8 cellular contexts compared by ENCODE assay signal in the genomic region with DNA sequence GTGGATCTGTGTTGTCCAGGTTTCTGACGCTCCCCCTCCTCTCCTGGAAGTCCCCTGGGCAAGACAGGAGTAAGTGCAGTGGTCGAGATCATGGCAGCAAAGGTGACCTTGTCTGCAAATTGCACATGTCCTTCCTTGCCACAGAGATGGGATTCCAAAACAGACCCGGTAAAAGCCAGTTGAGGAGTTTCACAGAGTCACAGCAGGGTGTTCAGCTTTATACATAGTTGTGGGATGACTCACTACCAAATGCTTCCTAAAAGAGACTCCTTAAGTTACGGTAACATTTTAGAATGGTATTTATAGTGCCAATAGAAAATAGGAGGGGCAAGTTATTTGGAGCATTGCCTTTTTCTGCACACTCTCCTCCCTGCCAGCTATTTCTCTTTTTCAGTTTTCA.
A peak's percentile ranks its signal among the peaks of the same experiment; 100 is the strongest.
DNase-seq lines count a peak whose midpoint lies in the region; ATAC-seq and TF ChIP-seq lines count a peak whose summit lies in the region.

No MANE protein-coding gene starts in this region.

- in situ Hi-C loops in T47D (cut with HindIII; ENCODE audit: low pct_unique_long_range_greater_than_20kb, low sequenced_read_pairs), result no loop called here

- H3K9me3 ChIP-seq in HUES64 (ENCODE audit: insufficient read depth, low read depth, low read length) (no peaks in the 10 kb centered on the region), left lung (no peaks in the 10 kb centered on the region), aorta (ENCODE audit: control insufficient read depth, low read length) (no peaks in the 10 kb centered on the region)

- ATAC-seq in left lung, result peak; percentile 94
- ATAC-seq in aorta (ENCODE audit: low FRiP score), result peak; percentile 89
- no peak for ATAC-seq in GM19035 (IDR thresholded peaks at IDR 0.05; ENCODE audit: unreplicated experiment)

- peaks cover 20% of the 10 kb centered on the region for H3K4me1 ChIP-seq in HUES64 (ENCODE audit: insufficient read depth, low read length)
- peaks cover 24 to 26% of the 10 kb centered on the region in 2 donors for H3K4me1 ChIP-seq in left lung
- peaks cover 2 to 4% of the 10 kb centered on the region in 2 donors for H3K4me1 ChIP-seq in aorta (ENCODE audit: control insufficient read depth in 1 of 2, insufficient read depth in 2 of 2, low read length in 2 of 2)

- DNase-seq in ELR (ENCODE audit: low read depth), result peak; percentile 91
- DNase-seq in T47D (ENCODE audit: low read depth in 1 of 2, low spot score in 1 of 2), result peak; percentile 62 to 89
- DNase-seq in left lung, result peak in 1 of 2 donors; percentile 36
- DNase-seq in aorta, result no peak
- DNase-seq in NCI-H187 treated with DMSO at 0.1 percent for 48 hours (lab: John Stamatoyannopoulos, UW), result no peak
- no peak for DNase-seq in NCI-H82 (lab: John Stamatoyannopoulos, UW)

- H3K4me3 ChIP-seq in HUES64 (ENCODE audit: low read length) (0 out of 2 replicates have a peak overlapping the region, but pooled peaks have one; percentile 12), left lung (no peak overlapping the region), aorta (ENCODE audit: low read length in 2 of 2) (no peak overlapping the region)

- H3K27ac ChIP-seq in HUES64 (ENCODE audit: low read depth, low read length) (peak overlapping the region; percentile 63), left lung (peak overlapping the region; percentile 61 to 70), aorta (ENCODE audit: low read depth in 1 of 2, low read length in 2 of 2) (peak overlapping the region; percentile 81 to 100)

- 20% methylated on average over 3 of the region's 4 CpGs for WGBS in HUES64
- WGBS in aorta, 2 donors, result 0 to 4% methylated on average over 4 of the region's 4 CpGs

- TF ChIP-seq CTCF in left lung (IDR thresholded peaks at IDR 0.05), result no peak

- H3K27me3 ChIP-seq in HUES64 (ENCODE audit: insufficient read depth, low read length), result no peaks in the 10 kb centered on the region
- no peaks in the 10 kb centered on the region for H3K27me3 ChIP-seq in left lung
- H3K27me3 ChIP-seq in aorta (ENCODE audit: control insufficient read depth in 1 of 2, insufficient read depth in 2 of 2, low read length in 1 of 2), result no peaks in the 10 kb centered on the region

- H3K36me3 ChIP-seq in HUES64 (ENCODE audit: insufficient read depth, low read length) (no peaks in the 10 kb centered on the region), left lung (no peaks in the 10 kb centered on the region), aorta (ENCODE audit: control insufficient read depth in 1 of 2, insufficient read depth in 2 of 2, low read length in 1 of 2) (no peaks in the 10 kb centered on the region)

- intact Hi-C loops in left lung (cut with DNase I), result no loop called here
- intact Hi-C loops in aorta (cut with DNase I), result loop anchor here in 1 of 2 donors (5.0 kb wide), 2 partner anchors 37 to 113 kb away; a partner anchor contains a TSS

- peak overlapping the region; percentile 14; the same call in 1 of the 2 replicates for H3K9ac ChIP-seq in HUES64 (ENCODE audit: low read depth, low read length)

Comparison
In these comparisons a context has a peak if more than half of its experiments do, and no peak if none do; other contexts are left out.
1. DNase-seq: peak in ELR (single experiment) and T47D (2 of 2); none in aorta (0 of 2), NCI-H187 treated with DMSO at 0.1 percent for 48 hours (single experiment) and NCI-H82 (single experiment).
2. Peak in every context shown above with its lines, with median percentiles within 50 percentile points of each other: H3K27ac ChIP-seq.